ENCODE assay signal across 1 cellular context in the genomic region with DNA sequence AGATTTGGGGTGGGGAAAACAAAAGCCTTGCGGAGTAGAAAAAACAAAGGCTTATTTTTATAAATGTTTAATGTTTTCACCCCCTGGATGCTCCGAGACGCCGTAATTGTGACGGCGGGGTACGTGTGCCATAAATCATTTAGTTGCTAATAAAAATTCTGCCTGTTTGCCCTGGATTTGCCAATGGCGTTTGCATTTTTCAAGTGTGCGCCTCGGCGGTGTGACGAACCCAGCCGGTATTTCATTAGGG.
TF ChIP-seq lines count a peak whose summit lies in the region.

No MANE protein-coding gene starts in this region.

TF ChIP-seq in neural cell, 6 proteins besides CTCF, POLR2A, EP300 and RAD21 (continued from another document):
- TF ChIP-seq, protein P1, sequence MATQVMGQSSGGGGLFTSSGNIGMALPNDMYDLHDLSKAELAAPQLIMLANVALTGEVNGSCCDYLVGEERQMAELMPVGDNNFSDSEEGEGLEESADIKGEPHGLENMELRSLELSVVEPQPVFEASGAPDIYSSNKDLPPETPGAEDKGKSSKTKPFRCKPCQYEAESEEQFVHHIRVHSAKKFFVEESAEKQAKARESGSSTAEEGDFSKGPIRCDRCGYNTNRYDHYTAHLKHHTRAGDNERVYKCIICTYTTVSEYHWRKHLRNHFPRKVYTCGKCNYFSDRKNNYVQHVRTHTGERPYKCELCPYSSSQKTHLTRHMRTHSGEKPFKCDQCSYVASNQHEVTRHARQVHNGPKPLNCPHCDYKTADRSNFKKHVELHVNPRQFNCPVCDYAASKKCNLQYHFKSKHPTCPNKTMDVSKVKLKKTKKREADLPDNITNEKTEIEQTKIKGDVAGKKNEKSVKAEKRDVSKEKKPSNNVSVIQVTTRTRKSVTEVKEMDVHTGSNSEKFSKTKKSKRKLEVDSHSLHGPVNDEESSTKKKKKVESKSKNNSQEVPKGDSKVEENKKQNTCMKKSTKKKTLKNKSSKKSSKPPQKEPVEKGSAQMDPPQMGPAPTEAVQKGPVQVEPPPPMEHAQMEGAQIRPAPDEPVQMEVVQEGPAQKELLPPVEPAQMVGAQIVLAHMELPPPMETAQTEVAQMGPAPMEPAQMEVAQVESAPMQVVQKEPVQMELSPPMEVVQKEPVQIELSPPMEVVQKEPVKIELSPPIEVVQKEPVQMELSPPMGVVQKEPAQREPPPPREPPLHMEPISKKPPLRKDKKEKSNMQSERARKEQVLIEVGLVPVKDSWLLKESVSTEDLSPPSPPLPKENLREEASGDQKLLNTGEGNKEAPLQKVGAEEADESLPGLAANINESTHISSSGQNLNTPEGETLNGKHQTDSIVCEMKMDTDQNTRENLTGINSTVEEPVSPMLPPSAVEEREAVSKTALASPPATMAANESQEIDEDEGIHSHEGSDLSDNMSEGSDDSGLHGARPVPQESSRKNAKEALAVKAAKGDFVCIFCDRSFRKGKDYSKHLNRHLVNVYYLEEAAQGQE (IDR thresholded peaks at IDR 0.05; ENCODE audit: borderline replicate concordance): no peak
- TF ChIP-seq TAF1 (IDR thresholded peaks at IDR 0.05; ENCODE audit: low read depth) (no peak), MXI1 (conservative IDR thresholded peaks at IDR 0.05; ENCODE audit: poor library complexity, severe bottlenecking) (no peak)
TF ChIP-seq in neural cell: peak in this region for 0.
